In genomic region chr1:94111879-94112278, GRCh38 we compare ENCODE assay signal across 25 cellular contexts. TPM values are rescaled to one million over a fixed set of nuclear protein-coding genes. Genes with fewer than 3 reads are reported as not detected.
A peak's percentile ranks its signal among the peaks of the same experiment; 100 is the strongest.
DNase-seq lines count a peak whose midpoint lies in the region; ATAC-seq, FAIRE-seq and TF ChIP-seq lines count a peak whose summit lies in the region.
"Had no signal": no experiment of that assay in that cellular context is flagged by ENCODE, and none has a peak within 500 bp of the region (broad histone marks: within the 10 kb centered on the region; RNA-seq: fewer than 3 reads in every experiment).

No MANE protein-coding gene starts in this region.

- BruUV-seq in GM12878 (replicated peaks; lab: Mats Ljungman, UMichigan) = no TSS peak

- DNase-seq in GM12878 (ENCODE audit: low read depth, low spot score) (peak; percentile 11), GM12891 (ENCODE audit: insufficient read length, low spot score) (no peak), NCI-H510A treated with DMSO at 0.1 percent for 48 hours (lab: John Stamatoyannopoulos, UW) (no peak), foreskin fibroblast (no peak)
- DNase-seq in stimulated activated CD4-positive, alpha-beta T cell treated with anti-CD3 and anti-CD28 coated beads, Interleukin-15, amount 100 ng/mL, for 24 hours = no peak
- DNase-seq: activated CD4-positive, alpha-beta T cell treated with anti-CD3 and anti-CD28 coated beads for 1 hour; activated CD8-positive, alpha-beta memory T cell treated with anti-CD3 and anti-CD28 coated beads, Interleukin-2, amount 10 ng/mL, durations not matched to agents 7 days and 5 days; activated effector memory CD4-positive, alpha-beta T cell treated with anti-CD3 and anti-CD28 coated beads, Interleukin-2, amount 50 U/mL, for 16 hours; cerebellar nuclear complex; EL; hippocampal formation; kidney; naive thymus-derived CD8-positive, alpha-beta T cell; NCI-H1105; stimulated activated CD4-positive, alpha-beta T cell treated with anti-CD3 and anti-CD28 coated beads, Interleukin-4, amount 100 ng/mL, for 4 hours; stimulated activated CD8-positive, alpha-beta memory T cell treated with anti-CD3 and anti-CD28 coated beads, Interleukin-4, amount 100 ng/mL, for 48 hours; T-helper 9 cell; testis had no signal

- no peaks in the 10 kb centered on the region for H3K36me3 ChIP-seq in GM12878 (ENCODE audit: control insufficient read depth in 2 of 2, insufficient read depth in 2 of 2, low read length in 1 of 2)

- CTCF ChIA-PET in GM12878 (lab: Yijun Ruan, JAX) = no interaction called here

- ATAC-seq in GM18868 (IDR thresholded peaks at IDR 0.05; ENCODE audit: unreplicated experiment) (peak; percentile 60), GM21576 (IDR thresholded peaks at IDR 0.05; ENCODE audit: unreplicated experiment) (peak; percentile 79), HG03159 (IDR thresholded peaks at IDR 0.05; ENCODE audit: unreplicated experiment) (peak; percentile 62), GM12878 (peak; percentile 63)
- ATAC-seq: activated CD8-positive, alpha-beta memory T cell treated with anti-CD3 and anti-CD28 coated beads, Interleukin-2, amount 10 ng/mL, durations not matched to agents 7 days and 5 days; naive thymus-derived CD8-positive, alpha-beta T cell; Panc1 had no signal

- intact Hi-C loops in GM12878 (cut with micrococcal nuclease; ENCODE audit: unreplicated experiment) = no loop called here

- H3K4me1 ChIP-seq in GM12878 (ENCODE audit: control insufficient read depth, insufficient read depth, low read length) = 0 out of 2 replicates have a peak, but pooled peaks cover 4% of the 10 kb centered on the region

- no peak for TF ChIP-seq EP300 in GM12878 (IDR thresholded peaks at IDR 0.05; ENCODE audit: borderline replicate concordance in 1 of 2, control insufficient read depth in 1 of 2, low read depth in 2 of 2, low read length in 2 of 2)

- no peak overlapping the region for H3K4me2 ChIP-seq in GM12878 (ENCODE audit: control insufficient read depth, insufficient read depth)

- H3K9me3 ChIP-seq in GM12878 (replicated peaks; ENCODE audit: control insufficient read depth, insufficient read depth, low read length) = no peaks in the 10 kb centered on the region; the same call in 1 of the 3 replicates
- H3K9me3 ChIP-seq: testis had no signal

- no peak overlapping the region for H3K9ac ChIP-seq in GM12878 (ENCODE audit: control insufficient read depth, insufficient read depth, low read length)

- no peaks in the 10 kb centered on the region for H4K20me1 ChIP-seq in GM12878 (ENCODE audit: control insufficient read depth, insufficient read depth)

- H3K4me3 ChIP-seq in GM12878 = no peak overlapping the region
- no peak overlapping the region for H3K4me3 ChIP-seq in foreskin fibroblast (ENCODE audit: low read depth in 1 of 2, low read length in 2 of 2)
- H3K4me3 ChIP-seq: skin epidermis, testis had no signal

- in situ Hi-C loops in GM12878 (cut with MboI) = no loop called here

- RAD21 ChIA-PET in GM12878 (lab: Charles Lee; ENCODE audit: unreplicated experiment) = no interaction called here

- no peak overlapping the region for H3K27ac ChIP-seq in GM12878 (ENCODE audit: control insufficient read depth, insufficient read depth)
- H3K27ac ChIP-seq: HL-60, skin epidermis, testis had no signal

- 10% methylated on average over 9 of the region's 9 CpGs for WGBS in GM12878 (ENCODE audit: insufficient coverage, insufficient replicate concordance, low lambda C conversion rate, missing lambda C conversion rate)

- H2AFZ ChIP-seq in GM12878 (ENCODE audit: control insufficient read depth, low read depth, low read length) = no peak overlapping the region

- TF ChIP-seq CTCF in GM12878 (IDR thresholded peaks at IDR 0.05 in 2 of 3, conservative IDR thresholded peaks at IDR 0.05 in 1 of 3; ENCODE audit: control insufficient read depth in 2 of 3, extremely low read depth in 1 of 3, insufficient read depth in 1 of 3, low read depth in 3 of 3, low read length in 3 of 3) (no peak), foreskin fibroblast (IDR thresholded peaks at IDR 0.05; ENCODE audit: low read depth, low read length) (no peak)

- H3K27me3 ChIP-seq in GM12878 (replicated peaks in 1 of 2; ENCODE audit: control insufficient read depth in 2 of 2, insufficient read depth in 2 of 2, low read length in 1 of 2) = peaks cover 0 to 4% of the 10 kb centered on the region in 2 experiments; a peak in 2 of 4 replicates
- H3K27me3 ChIP-seq: testis had no signal

- SMC1A ChIA-PET in GM12878 (lab: Charles Lee; ENCODE audit: uncharacterized antibody, unreplicated experiment) = no interaction called here

- FAIRE-seq in GM12878 (lab: Jason Lieb, UNC) (no peak), GM12891 (lab: Jason Lieb, UNC) (no peak)
- FAIRE-seq: kidney had no signal

- TF ChIP-seq POLR2A in GM12878 (IDR thresholded peaks at IDR 0.05; ENCODE audit: low read depth, low read length) (no peak), GM12891 (IDR thresholded peaks at IDR 0.05; ENCODE audit: low read depth, low read length) (no peak)

- no peak for TF ChIP-seq RAD21 in GM12878 (IDR thresholded peaks at IDR 0.05; ENCODE audit: insufficient read depth, low read depth, low read length)

- H3K79me2 ChIP-seq in GM12878 (ENCODE audit: control insufficient read depth, insufficient read depth, low read length) = no peaks in the 10 kb centered on the region

- POLR2A ChIA-PET in GM12878 (lab: Charles Lee) = no interaction called here

TF ChIP-seq in GM12878, 131 proteins besides CTCF, POLR2A, EP300 and RAD21 (continues in another document):
- no peak for TF ChIP-seq MEF2A (IDR thresholded peaks at IDR 0.05; ENCODE audit: insufficient read depth, low read depth, low read length)
- TF ChIP-seq POU2F2 (IDR thresholded peaks at IDR 0.05; ENCODE audit: borderline replicate concordance, low read depth, low read length) = peak; percentile 90; the same call in 2 of the 3 replicates
- no peak for TF ChIP-seq NFYA (IDR thresholded peaks at IDR 0.05; ENCODE audit: borderline replicate concordance, low read depth, low read length)
- TF ChIP-seq RUNX3 (IDR thresholded peaks at IDR 0.05; ENCODE audit: low read length) = peak; percentile 54; the same call in 1 of the 2 replicates
- peak; percentile 58; the same call in 1 of the 2 replicates for TF ChIP-seq PKNOX1 (IDR thresholded peaks at IDR 0.05)

TF ChIP-seq in GM12891, 5 proteins besides CTCF, POLR2A, EP300 and RAD21:
- TF ChIP-seq POLR2AphosphoS5 (IDR thresholded peaks at IDR 0.05; ENCODE audit: low read depth, low read length) = no peak
- TF ChIP-seq TAF1 (IDR thresholded peaks at IDR 0.05; ENCODE audit: low read depth, low read length) = no peak
- no peak for TF ChIP-seq POU2F2 (IDR thresholded peaks at IDR 0.05; ENCODE audit: low read depth, low read length)
- TF ChIP-seq SPI1 (IDR thresholded peaks at IDR 0.05; ENCODE audit: low read depth, low read length) = no peak
- TF ChIP-seq PAX5 (IDR thresholded peaks at IDR 0.05; ENCODE audit: insufficient read depth, low read length, severe bottlenecking) = no peak

RNA-seq across cellular contexts. Expression of gene ABCA4, which starts 9.1 kb away (rescaled TPM):
- total RNA-seq in GM12878 (2013; cell fraction: nucleolus; rRNA removed) = not detected in 2 replicates
- 0.06 TPM in 1 of 2 replicates, not detected in the other for total RNA-seq in GM12878 (2014; rRNA removed)
- not detected in 2 replicates for total RNA-seq in GM12878 (2014; rRNA removed; fragmentation: Illumina TruSeq; extraction: Trizol)
- total RNA-seq in GM12878 (2021) = 0.24 and 0.28 TPM in 2 replicates
- polyA plus RNA-seq in GM12878 (2011; ENCODE audit: low read depth) = not detected
- 0.03 and 0.09 TPM in 2 replicates for polyA plus RNA-seq in GM12878 (2011; rRNA removed)
- polyA plus RNA-seq in GM12878 (2011; cell fraction: cytosol; rRNA removed) = 0.05 and 0.09 TPM in 2 replicates
- polyA plus RNA-seq in GM12878 (2011; cell fraction: nucleus; rRNA removed) = 0.10 and 0.37 TPM in 2 replicates
- polyA plus RNA-seq in GM12878 (2012) = 0.03 and 0.06 TPM in 2 replicates
- 0.03 TPM in 1 of 2 replicates, not detected in the other for polyA plus RNA-seq in GM12878 (2014; fragmentation: Illumina TruSeq; extraction: Trizol)
- not detected for polyA plus RNA-seq in GM12878 (2014; fragmentation: Nextera tagmentation; extraction: Ambion mirVana)
- polyA plus RNA-seq in GM12878 (2014; rRNA removed) = 0.17 TPM in 1 of 2 replicates, not detected in the other
- under 1 TPM; 0.11 to 0.16 TPM for polyA plus RNA-seq in GM12878 (2016; fragmentation: Nextera tagmentation; extraction: Ambion mirVana)
- 0.21 TPM in 1 of 2 replicates, not detected in the other for polyA minus RNA-seq in GM12878 (2011; rRNA and poly(A)+ RNA removed)
- polyA minus RNA-seq in GM12878 (2011; cell fraction: cytosol; rRNA and poly(A)+ RNA removed) = not detected in 2 replicates
- not detected in 2 replicates for polyA minus RNA-seq in GM12878 (2011; cell fraction: nucleus; rRNA and poly(A)+ RNA removed)
- polyA plus RNA-seq in GM12891 (2012; ENCODE audit: low read depth, missing spikeins) = not detected
- total RNA-seq: activated CD8-positive, alpha-beta memory T cell treated with anti-CD3 and anti-CD28 coated beads, Interleukin-2, amount 10 ng/mL, durations not matched to agents 7 days and 5 days; naive thymus-derived CD8-positive, alpha-beta T cell; SK-MEL-5 had no signal
- polyA plus RNA-seq: naive thymus-derived CD8-positive, alpha-beta T cell had no signal
